Comparison of ENCODE assay signal across 2 cellular contexts in the genomic region with DNA sequence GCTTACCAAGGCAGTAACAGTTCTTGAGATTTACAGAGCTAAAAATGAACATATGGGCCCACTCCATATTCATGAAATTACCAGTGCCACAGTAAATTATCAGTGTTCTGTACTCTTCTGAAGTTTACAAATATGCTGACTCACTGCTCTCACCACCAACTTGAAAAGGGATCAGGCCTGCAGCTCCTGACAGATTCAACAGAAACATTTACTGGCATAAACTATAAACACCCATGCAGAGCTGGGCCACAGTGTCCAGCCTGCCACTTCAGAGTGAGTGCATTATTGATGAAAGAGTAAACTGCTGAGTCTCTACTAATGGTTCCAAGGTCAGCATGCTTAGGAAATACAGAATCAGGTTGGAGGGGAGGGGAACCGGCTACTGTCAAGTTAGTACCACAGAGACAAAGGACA.
TF ChIP-seq lines count a peak whose summit lies in the region.

No MANE protein-coding gene starts in this region.

TF ChIP-seq in K562, 482 proteins besides CTCF, POLR2A, EP300 and RAD21 (continued from another document and continues in another):
- TF ChIP-seq PBX2 (CRISPR knock-in tag; IDR thresholded peaks at IDR 0.05; ENCODE audit: low read depth) (no peak), PBX2 (tag; conservative IDR thresholded peaks at IDR 0.05; ENCODE audit: low read depth) (0 out of 2 replicates have a peak, but pooled peaks have one; percentile 22), ZFP1 (CRISPR knock-in tag; IDR thresholded peaks at IDR 0.05) (no peak), NFE2L1 (tag; IDR thresholded peaks at IDR 0.05; ENCODE audit: borderline replicate concordance, low read depth) (peak; percentile 94), DPF2 (IDR thresholded peaks at IDR 0.05) (0 out of 2 replicates have a peak, but pooled peaks have one; percentile 35), MAFF (IDR thresholded peaks at IDR 0.05; ENCODE audit: low read length) (peak; percentile 94), SMARCA4 (IDR thresholded peaks at IDR 0.05) (peak; percentile 64; the same call in 1 of the 2 replicates), ARID1B (IDR thresholded peaks at IDR 0.05) (peak; percentile 23; the same call in 1 of the 2 replicates), ZNF316 (IDR thresholded peaks at IDR 0.05) (peak; percentile 94), MTA3 (IDR thresholded peaks at IDR 0.05; ENCODE audit: borderline replicate concordance) (no peak), AFF1 (IDR thresholded peaks at IDR 0.05; ENCODE audit: low read depth in 1 of 2, partially characterized antibody in 2 of 2) (no peak), BACH1 (tag; IDR thresholded peaks at IDR 0.05) (peak; percentile 72), C11orf30 (IDR thresholded peaks at IDR 0.05; ENCODE audit: low read depth) (peak; percentile 94), HCFC1 (IDR thresholded peaks at IDR 0.05; ENCODE audit: low read depth, low read length) (no peak), MEIS2 (IDR thresholded peaks at IDR 0.05; ENCODE audit: partially characterized antibody) (peak; percentile 50)
- TF ChIP-seq, protein P1, sequence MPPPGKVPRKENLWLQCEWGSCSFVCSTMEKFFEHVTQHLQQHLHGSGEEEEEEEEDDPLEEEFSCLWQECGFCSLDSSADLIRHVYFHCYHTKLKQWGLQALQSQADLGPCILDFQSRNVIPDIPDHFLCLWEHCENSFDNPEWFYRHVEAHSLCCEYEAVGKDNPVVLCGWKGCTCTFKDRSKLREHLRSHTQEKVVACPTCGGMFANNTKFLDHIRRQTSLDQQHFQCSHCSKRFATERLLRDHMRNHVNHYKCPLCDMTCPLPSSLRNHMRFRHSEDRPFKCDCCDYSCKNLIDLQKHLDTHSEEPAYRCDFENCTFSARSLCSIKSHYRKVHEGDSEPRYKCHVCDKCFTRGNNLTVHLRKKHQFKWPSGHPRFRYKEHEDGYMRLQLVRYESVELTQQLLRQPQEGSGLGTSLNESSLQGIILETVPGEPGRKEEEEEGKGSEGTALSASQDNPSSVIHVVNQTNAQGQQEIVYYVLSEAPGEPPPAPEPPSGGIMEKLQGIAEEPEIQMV (tag; conservative IDR thresholded peaks at IDR 0.05; ENCODE audit: low read depth): no peak

TF ChIP-seq in liver, 16 proteins besides CTCF, POLR2A, EP300 and RAD21 (continued from another document):
- TF ChIP-seq, protein P2, sequence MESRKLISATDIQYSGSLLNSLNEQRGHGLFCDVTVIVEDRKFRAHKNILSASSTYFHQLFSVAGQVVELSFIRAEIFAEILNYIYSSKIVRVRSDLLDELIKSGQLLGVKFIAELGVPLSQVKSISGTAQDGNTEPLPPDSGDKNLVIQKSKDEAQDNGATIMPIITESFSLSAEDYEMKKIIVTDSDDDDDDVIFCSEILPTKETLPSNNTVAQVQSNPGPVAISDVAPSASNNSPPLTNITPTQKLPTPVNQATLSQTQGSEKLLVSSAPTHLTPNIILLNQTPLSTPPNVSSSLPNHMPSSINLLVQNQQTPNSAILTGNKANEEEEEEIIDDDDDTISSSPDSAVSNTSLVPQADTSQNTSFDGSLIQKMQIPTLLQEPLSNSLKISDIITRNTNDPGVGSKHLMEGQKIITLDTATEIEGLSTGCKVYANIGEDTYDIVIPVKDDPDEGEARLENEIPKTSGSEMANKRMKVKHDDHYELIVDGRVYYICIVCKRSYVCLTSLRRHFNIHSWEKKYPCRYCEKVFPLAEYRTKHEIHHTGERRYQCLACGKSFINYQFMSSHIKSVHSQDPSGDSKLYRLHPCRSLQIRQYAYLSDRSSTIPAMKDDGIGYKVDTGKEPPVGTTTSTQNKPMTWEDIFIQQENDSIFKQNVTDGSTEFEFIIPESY (IDR thresholded peaks at IDR 0.05): no peak
- no peak for TF ChIP-seq NR2F2 (IDR thresholded peaks at IDR 0.05)
- TF ChIP-seq JUND (IDR thresholded peaks at IDR 0.05): peak in 1 of 2 donors; percentile 9
- TF ChIP-seq HNF4G (IDR thresholded peaks at IDR 0.05): no peak
- peak in 1 of 2 donors; percentile 49 for TF ChIP-seq RXRA (IDR thresholded peaks at IDR 0.05)
- no peak for TF ChIP-seq EGR1 (IDR thresholded peaks at IDR 0.05; ENCODE audit: low read depth in 2 of 2)
- no peak for TF ChIP-seq FOXA2 (IDR thresholded peaks at IDR 0.05)
- TF ChIP-seq SP1 (IDR thresholded peaks at IDR 0.05): peak; percentile 13
- peak; percentile 61 for TF ChIP-seq YY1 (IDR thresholded peaks at IDR 0.05)
